ENCODE assay signal across 9 cellular contexts in the genomic region with DNA sequence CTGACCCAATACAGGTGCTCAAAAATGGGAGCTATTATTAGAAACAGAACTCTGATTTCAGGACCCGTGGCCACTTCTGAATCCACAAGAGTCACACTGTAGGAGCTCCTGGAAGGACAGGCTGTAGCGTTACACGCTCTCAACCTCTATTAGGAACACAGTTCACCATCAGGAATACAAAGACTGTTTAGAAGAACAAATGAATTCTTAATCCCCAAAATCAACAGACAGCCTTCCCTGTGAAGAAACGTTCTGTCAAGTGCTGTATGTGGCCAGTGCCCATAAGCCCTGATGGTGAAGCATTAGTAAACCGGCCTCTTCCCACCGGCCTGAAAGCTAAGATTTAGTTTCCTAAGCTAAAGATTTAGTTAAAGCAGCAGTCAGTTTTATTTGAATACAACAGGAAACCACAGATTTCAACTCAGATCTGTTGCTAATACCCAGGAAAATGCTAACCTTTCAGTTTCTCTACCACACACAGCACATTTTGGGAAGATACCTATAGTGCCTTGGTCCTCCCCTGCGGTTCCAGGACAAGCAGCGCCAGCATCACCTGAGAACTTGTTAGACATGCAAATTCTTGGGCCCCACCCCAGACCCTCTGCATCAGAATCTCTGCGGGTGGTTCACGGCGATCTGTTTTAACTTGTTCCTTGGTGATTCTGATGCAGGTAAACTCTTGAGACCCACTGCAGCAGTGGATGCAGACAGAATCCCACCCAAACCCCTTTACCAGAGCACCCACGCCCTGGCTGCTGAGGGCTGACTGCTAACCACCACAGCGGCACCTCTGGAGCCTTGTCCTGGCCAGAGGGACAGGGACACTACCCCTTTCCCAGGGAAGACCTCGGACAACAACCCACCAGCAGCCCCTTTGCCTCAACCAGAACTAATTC. TPM values are rescaled to one million over a fixed set of nuclear protein-coding genes. Genes with fewer than 3 reads are reported as not detected.
DNase-seq lines count a peak whose midpoint lies in the region; ATAC-seq and TF ChIP-seq lines count a peak whose summit lies in the region.
"Had no signal": no experiment of that assay in that cellular context is flagged by ENCODE, and none has a peak within 500 bp of the region (broad histone marks: within the 10 kb centered on the region; RNA-seq: fewer than 3 reads in every experiment).

No MANE protein-coding gene starts in this region.

- H3K4me2 ChIP-seq in parathyroid adenoma (ENCODE audit: low read length), result no peak overlapping the region

- CTCF ChIA-PET in activated CD4-positive, alpha-beta memory T cell treated with anti-CD3 and anti-CD28 coated beads, Interleukin-2, amount 10 ng/mL, durations not matched to agents 7 days and 5 days (lab: Charles Lee), result interaction anchor here (0.9 to 2.8 kb wide), 6 partner anchors 8 to 64 kb away, joined by 3 to 13 read pairs (median 4); a partner anchor contains a TSS

- peak; percentile 72 for DNase-seq in activated CD4-positive, alpha-beta T cell treated with anti-CD3 and anti-CD28 coated beads, Interleukin-2, amount 10 ng/mL, durations not matched to agents 24 days and 14 days
- DNase-seq in activated CD4-positive, alpha-beta T cell treated with anti-CD3 and anti-CD28 coated beads, Interleukin-2, amount 50 U/mL, for 4 hours, result no peak
- peak; percentile 41 for DNase-seq in activated CD4-positive, alpha-beta memory T cell treated with anti-CD3 and anti-CD28 coated beads, Interleukin-2, amount 10 ng/mL, durations not matched to agents 7 days and 5 days
- DNase-seq in islet precursor cell (no peak), nephron progenitor cell (no peak), HUDEP-2 (lab: John Stamatoyannopoulos, UW; ENCODE audit: unreplicated experiment in 76 of 76) (no peak)
- DNase-seq: activated gamma-delta T cell had no signal

- peak overlapping the region; percentile 42 for H2AFZ ChIP-seq in parathyroid adenoma

- peaks cover 6% of the 10 kb centered on the region for H3K36me3 Mint-ChIP-seq in activated CD4-positive, alpha-beta T cell treated with anti-CD3 and anti-CD28 coated beads, Interleukin-2, amount 10 ng/mL, durations not matched to agents 24 days and 14 days (ENCODE audit: low read depth)
- no peaks in the 10 kb centered on the region for H3K36me3 Mint-ChIP-seq in activated CD4-positive, alpha-beta memory T cell treated with anti-CD3 and anti-CD28 coated beads, Interleukin-2, amount 10 ng/mL, durations not matched to agents 7 days and 5 days (ENCODE audit: low read depth)
- H3K36me3 Mint-ChIP-seq in nephron progenitor cell (ENCODE audit: low read depth), result peaks cover 11% of the 10 kb centered on the region

- TF ChIP-seq CTCF in parathyroid adenoma (IDR thresholded peaks at IDR 0.05) (no peak), nephron progenitor cell (IDR thresholded peaks at IDR 0.05) (no peak)

- H3K4me3 ChIP-seq in parathyroid adenoma (ENCODE audit: low read depth, low read length), result no peak overlapping the region

- H3K79me2 ChIP-seq in parathyroid adenoma, result no peaks in the 10 kb centered on the region

- no peak overlapping the region for H3K27ac ChIP-seq in parathyroid adenoma

- peaks cover 31% of the 10 kb centered on the region for H3K4me1 Mint-ChIP-seq in activated CD4-positive, alpha-beta T cell treated with anti-CD3 and anti-CD28 coated beads, Interleukin-2, amount 10 ng/mL, durations not matched to agents 24 days and 14 days
- H3K4me1 Mint-ChIP-seq in activated CD4-positive, alpha-beta memory T cell treated with anti-CD3 and anti-CD28 coated beads, Interleukin-2, amount 10 ng/mL, durations not matched to agents 7 days and 5 days, result peaks cover 55% of the 10 kb centered on the region
- H3K4me1 Mint-ChIP-seq in nephron progenitor cell, result peaks cover 38% of the 10 kb centered on the region

- no peaks in the 10 kb centered on the region for H3K9me3 ChIP-seq in parathyroid adenoma (ENCODE audit: control insufficient read depth, low read length)

- intact Hi-C loops in activated CD4-positive, alpha-beta T cell treated with anti-CD3 and anti-CD28 coated beads, Interleukin-2, amount 10 ng/mL, durations not matched to agents 24 days and 14 days (cut with micrococcal nuclease), result no loop called here

- H3K27me3 Mint-ChIP-seq in activated CD4-positive, alpha-beta T cell treated with anti-CD3 and anti-CD28 coated beads, Interleukin-2, amount 10 ng/mL, durations not matched to agents 24 days and 14 days, result no peaks in the 10 kb centered on the region
- H3K27me3 Mint-ChIP-seq in activated CD4-positive, alpha-beta memory T cell treated with anti-CD3 and anti-CD28 coated beads, Interleukin-2, amount 10 ng/mL, durations not matched to agents 7 days and 5 days, result no peaks in the 10 kb centered on the region
- peaks cover 11% of the 10 kb centered on the region for H3K27me3 Mint-ChIP-seq in nephron progenitor cell (ENCODE audit: low read depth, poor library complexity)

- H3K36me3 ChIP-seq in parathyroid adenoma (ENCODE audit: control insufficient read depth, insufficient read depth, low read length), result no peaks in the 10 kb centered on the region

- peak overlapping the region; percentile 62 for H3K4me3 Mint-ChIP-seq in activated CD4-positive, alpha-beta T cell treated with anti-CD3 and anti-CD28 coated beads, Interleukin-2, amount 10 ng/mL, durations not matched to agents 24 days and 14 days
- peak overlapping the region; percentile 36 for H3K4me3 Mint-ChIP-seq in activated CD4-positive, alpha-beta memory T cell treated with anti-CD3 and anti-CD28 coated beads, Interleukin-2, amount 10 ng/mL, durations not matched to agents 7 days and 5 days
- no peak overlapping the region for H3K4me3 Mint-ChIP-seq in nephron progenitor cell

- H3K27ac Mint-ChIP-seq in activated CD4-positive, alpha-beta T cell treated with anti-CD3 and anti-CD28 coated beads, Interleukin-2, amount 10 ng/mL, durations not matched to agents 24 days and 14 days, result peak overlapping the region; percentile 1
- H3K27ac Mint-ChIP-seq in activated CD4-positive, alpha-beta memory T cell treated with anti-CD3 and anti-CD28 coated beads, Interleukin-2, amount 10 ng/mL, durations not matched to agents 7 days and 5 days, result peak overlapping the region; percentile 77
- no peak overlapping the region for H3K27ac Mint-ChIP-seq in nephron progenitor cell

- POLR2A ChIA-PET in activated CD4-positive, alpha-beta memory T cell treated with anti-CD3 and anti-CD28 coated beads, Interleukin-2, amount 10 ng/mL, durations not matched to agents 7 days and 5 days (lab: Charles Lee), result interaction anchor here (0.7 to 2.1 kb wide), 7 partner anchors 9 to 398 kb away, joined by 3 to 15 read pairs (median 4); a partner anchor contains a TSS

- H3K4me1 ChIP-seq in parathyroid adenoma, result no peaks in the 10 kb centered on the region

- H3K9me3 Mint-ChIP-seq in activated CD4-positive, alpha-beta T cell treated with anti-CD3 and anti-CD28 coated beads, Interleukin-2, amount 10 ng/mL, durations not matched to agents 24 days and 14 days, result no peaks in the 10 kb centered on the region
- no peaks in the 10 kb centered on the region for H3K9me3 Mint-ChIP-seq in activated CD4-positive, alpha-beta memory T cell treated with anti-CD3 and anti-CD28 coated beads, Interleukin-2, amount 10 ng/mL, durations not matched to agents 7 days and 5 days
- peaks cover 4% of the 10 kb centered on the region for H3K9me3 Mint-ChIP-seq in nephron progenitor cell

- H3K27me3 ChIP-seq in parathyroid adenoma (ENCODE audit: control insufficient read depth, insufficient read depth, low read length), result no peaks in the 10 kb centered on the region

- H3K9ac ChIP-seq in parathyroid adenoma, result no peak overlapping the region

- peak; percentile 53 for ATAC-seq in HG02840 (IDR thresholded peaks at IDR 0.05; ENCODE audit: low FRiP score, unreplicated experiment)

RNA-seq across cellular contexts. Expression of a gene that starts 33.4 kb away (rescaled TPM):
- total RNA-seq in activated CD4-positive, alpha-beta T cell treated with anti-CD3 and anti-CD28 coated beads, Interleukin-2, amount 10 ng/mL, durations not matched to agents 24 days and 14 days, result 16.5 and 17.2 TPM in 2 replicates
- 10 to 100 TPM; 16.8 to 18.4 TPM for total RNA-seq in activated CD4-positive, alpha-beta memory T cell treated with anti-CD3 and anti-CD28 coated beads, Interleukin-2, amount 10 ng/mL, durations not matched to agents 7 days and 5 days

RNA-seq across cellular contexts. Expression of a gene that starts 53.9 kb away (rescaled TPM):
- 12.6 and 12.9 TPM in 2 replicates for total RNA-seq in activated CD4-positive, alpha-beta T cell treated with anti-CD3 and anti-CD28 coated beads, Interleukin-2, amount 10 ng/mL, durations not matched to agents 24 days and 14 days
- 1 to 10 TPM; 2.3 to 2.5 TPM for total RNA-seq in activated CD4-positive, alpha-beta memory T cell treated with anti-CD3 and anti-CD28 coated beads, Interleukin-2, amount 10 ng/mL, durations not matched to agents 7 days and 5 days

Comparison
In these comparisons a context has a peak if more than half of its experiments do, and no peak if none do; other contexts are left out.
1. DNase-seq: peak in activated CD4-positive, alpha-beta T cell treated with anti-CD3 and anti-CD28 coated beads, Interleukin-2, amount 10 ng/mL, durations not matched to agents 24 days and 14 days (single experiment) and activated CD4-positive, alpha-beta memory T cell treated with anti-CD3 and anti-CD28 coated beads, Interleukin-2, amount 10 ng/mL, durations not matched to agents 7 days and 5 days (single experiment); none in activated CD4-positive, alpha-beta T cell treated with anti-CD3 and anti-CD28 coated beads, Interleukin-2, amount 50 U/mL, for 4 hours (0 of 2), islet precursor cell (single experiment), nephron progenitor cell (single experiment) and HUDEP-2 (0 of 76).